21 cellular contexts compared by ENCODE assay signal in genomic region chr19:51295382-51296126, GRCh38. TPM values are rescaled to one million over a fixed set of nuclear protein-coding genes. Genes with fewer than 3 reads are reported as not detected.
"Had no signal": no experiment of that assay in that cellular context is flagged by ENCODE, and none has a peak within 500 bp of the region (broad histone marks: within the 10 kb centered on the region; RNA-seq: fewer than 3 reads in every experiment).

No MANE protein-coding gene starts in this region.

- H3K4me3 Mint-ChIP-seq: activated CD8-positive, alpha-beta memory T cell treated with anti-CD3 and anti-CD28 coated beads, Interleukin-2, amount 10 ng/mL, durations not matched to agents 7 days and 5 days; activated naive CD4-positive, alpha-beta T cell treated with anti-CD3 and anti-CD28 coated beads, Interleukin-2, amount 50 U/mL, for 24 hours; activated T-cell treated with anti-CD3 and anti-CD28 coated beads, Interleukin-2, amount 50 U/mL, for 24 hours; natural killer cell treated with Interleukin-12 subunit alpha and Interleukin-12 subunit beta and Interleukin-15 and Interleukin-18, amount 100 ng/mL, for 72 hours had no signal

- H3K9me3 ChIP-seq: pancreas, thoracic aorta had no signal

- H3K27ac Mint-ChIP-seq: activated CD8-positive, alpha-beta memory T cell treated with anti-CD3 and anti-CD28 coated beads, Interleukin-2, amount 10 ng/mL, durations not matched to agents 7 days and 5 days; activated naive CD4-positive, alpha-beta T cell treated with anti-CD3 and anti-CD28 coated beads, Interleukin-2, amount 50 U/mL, for 24 hours; activated T-cell treated with anti-CD3 and anti-CD28 coated beads, Interleukin-2, amount 50 U/mL, for 24 hours; natural killer cell treated with Interleukin-12 subunit alpha and Interleukin-12 subunit beta and Interleukin-15 and Interleukin-18, amount 100 ng/mL, for 72 hours had no signal

- ATAC-seq: activated CD8-positive, alpha-beta memory T cell treated with anti-CD3 and anti-CD28 coated beads, Interleukin-2, amount 10 ng/mL, durations not matched to agents 7 days and 5 days; left lobe of liver; natural killer cell treated with Interleukin-12 subunit alpha and Interleukin-12 subunit beta and Interleukin-15 and Interleukin-18, amount 100 ng/mL, for 72 hours; pancreas had no signal

- H3K36me3 ChIP-seq: pancreas, stomach, thoracic aorta had no signal

- H3K36me3 Mint-ChIP-seq: activated CD8-positive, alpha-beta memory T cell treated with anti-CD3 and anti-CD28 coated beads, Interleukin-2, amount 10 ng/mL, durations not matched to agents 7 days and 5 days; activated naive CD4-positive, alpha-beta T cell treated with anti-CD3 and anti-CD28 coated beads, Interleukin-2, amount 50 U/mL, for 24 hours; natural killer cell treated with Interleukin-12 subunit alpha and Interleukin-12 subunit beta and Interleukin-15 and Interleukin-18, amount 100 ng/mL, for 72 hours had no signal

- DNase-seq: activated CD4-positive, alpha-beta T cell treated with anti-CD3 and anti-CD28 coated beads, Interleukin-2, amount 50 U/mL, for 48 hours; activated CD4-positive, CD25-positive, alpha-beta regulatory T cell treated with anti-CD3 and anti-CD28 coated beads, Interleukin-2, amount 50 U/mL, for 72 hours; activated CD8-positive, alpha-beta memory T cell treated with anti-CD3 and anti-CD28 coated beads, Interleukin-2, amount 10 ng/mL, durations not matched to agents 7 days and 5 days; activated effector memory CD4-positive, alpha-beta T cell treated with Interleukin-2 at 50 U/mL for 16 hours; activated T-cell treated with anti-CD3 and anti-CD28 coated beads, Interleukin-2, amount 50 U/mL, for 24 hours; central memory CD4-positive, alpha-beta T cell; cortex of kidney; effector CD8-positive, alpha-beta T cell; hippocampal formation; pancreas; stimulated activated CD4-positive, alpha-beta T cell treated with anti-CD3 and anti-CD28 coated beads, Interleukin-15, amount 100 ng/mL, for 24 hours; stimulated activated CD4-positive, alpha-beta T cell treated with anti-CD3 and anti-CD28 coated beads, Interleukin-4, amount 100 ng/mL, for 24 hours; stomach had no signal

- H3K4me1 ChIP-seq: pancreas, stomach had no signal

- H3K4me3 ChIP-seq: pancreas, stomach, thoracic aorta had no signal

- H3K27me3 ChIP-seq: pancreas had no signal

- H3K27me3 Mint-ChIP-seq: activated CD8-positive, alpha-beta memory T cell treated with anti-CD3 and anti-CD28 coated beads, Interleukin-2, amount 10 ng/mL, durations not matched to agents 7 days and 5 days had no signal

- H3K27ac ChIP-seq: pancreas, stomach, thoracic aorta had no signal

- H3K4me1 Mint-ChIP-seq: activated CD8-positive, alpha-beta memory T cell treated with anti-CD3 and anti-CD28 coated beads, Interleukin-2, amount 10 ng/mL, durations not matched to agents 7 days and 5 days; activated naive CD4-positive, alpha-beta T cell treated with anti-CD3 and anti-CD28 coated beads, Interleukin-2, amount 50 U/mL, for 24 hours had no signal

- H3K9me3 Mint-ChIP-seq: activated naive CD4-positive, alpha-beta T cell treated with anti-CD3 and anti-CD28 coated beads, Interleukin-2, amount 50 U/mL, for 24 hours; activated T-cell treated with anti-CD3 and anti-CD28 coated beads, Interleukin-2, amount 50 U/mL, for 24 hours; natural killer cell treated with Interleukin-12 subunit alpha and Interleukin-12 subunit beta and Interleukin-15 and Interleukin-18, amount 100 ng/mL, for 72 hours had no signal

RNA-seq across cellular contexts. Expression of gene IGLON5, which starts 15.9 kb away (rescaled TPM):
- total RNA-seq: skeletal muscle tissue; T-helper 2 cell treated with Interferon-gamma antibody and Interleukin-4, amounts not matched to agents 100 ng/mL and 5 ng/mL, for 36 hours had no signal

RNA-seq across cellular contexts. Expression of gene SIGLECL1, which starts 44.7 kb away (rescaled TPM):
- total RNA-seq: activated CD8-positive, alpha-beta memory T cell treated with anti-CD3 and anti-CD28 coated beads, Interleukin-2, amount 10 ng/mL, durations not matched to agents 7 days and 5 days; epithelial cell of proximal tubule; left lobe of liver; natural killer cell treated with Interleukin-12 subunit alpha and Interleukin-12 subunit beta and Interleukin-15 and Interleukin-18, amount 100 ng/mL, for 72 hours; pancreas; skeletal muscle tissue; stomach; T-helper 2 cell treated with Interferon-gamma antibody and Interleukin-4, amounts not matched to agents 100 ng/mL and 5 ng/mL, for 36 hours; thoracic aorta; urinary bladder had no signal
- polyA plus RNA-seq: pancreas, stomach, urinary bladder had no signal
